In the genomic region with DNA sequence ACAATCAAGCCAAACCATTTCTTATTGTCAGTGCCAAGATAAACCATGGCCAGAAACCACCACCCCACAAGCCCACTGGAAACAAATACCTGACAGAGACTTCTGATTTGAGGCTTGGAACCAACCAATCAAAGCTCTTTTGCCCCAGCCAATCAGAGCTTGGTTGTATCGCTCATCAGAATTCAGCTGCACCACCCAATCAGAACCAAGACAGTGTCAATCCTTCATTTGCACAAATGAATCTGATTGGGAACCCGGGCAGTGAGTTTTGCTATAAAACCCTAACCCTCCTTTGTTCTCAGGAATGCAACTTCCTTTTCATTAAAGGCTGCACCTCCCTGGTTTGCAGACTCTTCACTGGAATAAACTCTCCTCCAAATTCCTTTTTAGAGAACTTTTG, we compare ENCODE assay signal across 18 cellular contexts.
"Had no signal": no experiment of that assay in that cellular context is flagged by ENCODE, and none has a peak within 500 bp of the region (broad histone marks: within the 10 kb centered on the region; RNA-seq: fewer than 3 reads in every experiment).

No MANE protein-coding gene starts in this region.

- ATAC-seq: activated naive CD8-positive, alpha-beta T cell treated with anti-CD3 and anti-CD28 coated beads, Interleukin-2, amount 50 U/mL, for 24 hours; activated T-helper 17 cell treated with anti-CD3 and anti-CD28 coated beads, Interleukin-2, amount 50 U/mL, for 72 hours; left ventricle myocardium superior; right cardiac atrium had no signal

- DNase-seq: activated CD4-positive, alpha-beta T cell treated with anti-CD3 and anti-CD28 coated beads for 1 hour; activated CD4-positive, alpha-beta T cell treated with anti-CD3 and anti-CD28 coated beads, Interleukin-2, amount 50 U/mL, for 4 hours; activated naive CD4-positive, alpha-beta T cell treated with anti-CD3 and anti-CD28 coated beads for 36 hours; activated naive CD8-positive, alpha-beta T cell treated with anti-CD3 and anti-CD28 coated beads, Interleukin-2, amount 50 U/mL, for 24 hours; activated T-cell treated with anti-CD3 and anti-CD28 coated beads for 4 hours; kidney glomerular epithelial cell; left ventricle myocardium superior; mesenchymal stem cell; right cardiac atrium; stimulated activated CD4-positive, alpha-beta T cell treated with anti-CD3 and anti-CD28 coated beads, Interleukin-15, amount 100 ng/mL, for 24 hours; stimulated activated CD4-positive, alpha-beta T cell treated with anti-CD3 and anti-CD28 coated beads, Interleukin-4, amount 100 ng/mL, for 1 hour; stimulated activated naive CD4-positive, alpha-beta T cell had no signal

- H3K4me3 ChIP-seq: ascending aorta, prostate gland, skin epidermis, tibial nerve, vagina had no signal

- H3K27ac ChIP-seq: ascending aorta, prostate gland, skin epidermis, tibial nerve, vagina had no signal

- H3K27me3 ChIP-seq: ascending aorta, tibial nerve, vagina had no signal

- H3K9me3 ChIP-seq: ascending aorta, prostate gland, tibial nerve, vagina had no signal

- H3K4me1 ChIP-seq: ascending aorta, prostate gland, tibial nerve, vagina had no signal

- H3K36me3 ChIP-seq: ascending aorta, prostate gland, tibial nerve, vagina had no signal
